9 cellular contexts compared by ENCODE assay signal in the genomic region with DNA sequence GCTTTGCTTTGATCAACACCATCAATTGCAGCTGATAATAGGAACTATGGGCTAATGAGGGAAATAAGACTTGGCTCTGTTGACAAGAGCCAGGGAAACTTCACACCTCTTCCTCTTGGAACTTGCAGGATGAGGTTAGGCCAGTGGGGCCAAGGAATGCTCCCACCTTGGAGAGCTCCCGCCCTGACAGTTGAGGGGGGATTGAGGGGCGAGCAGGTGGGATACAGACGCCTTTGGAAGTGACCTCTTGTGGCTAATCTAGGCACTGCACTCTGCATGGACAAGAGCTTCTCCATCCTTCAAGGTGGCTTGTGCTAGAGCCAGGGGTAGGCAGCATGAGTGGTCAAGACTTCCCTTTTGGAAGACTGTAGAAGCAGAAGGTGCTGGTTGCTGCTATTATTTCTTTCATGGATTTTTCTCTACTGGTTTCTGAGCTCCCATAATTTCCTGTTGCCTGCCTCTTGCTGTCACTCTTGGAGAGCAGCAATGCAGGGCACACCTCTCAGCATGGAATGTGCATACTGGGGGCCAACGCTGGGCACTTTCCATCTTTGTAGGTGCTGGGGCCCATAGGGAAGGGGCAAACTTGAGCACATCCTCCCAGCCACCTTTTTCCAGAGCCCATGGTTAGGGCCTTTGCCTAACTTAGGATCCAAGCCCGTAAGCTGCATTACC. TPM values are rescaled to one million over a fixed set of nuclear protein-coding genes. Genes with fewer than 3 reads are reported as not detected.
DNase-seq lines count a peak whose midpoint lies in the region; ATAC-seq and TF ChIP-seq lines count a peak whose summit lies in the region.
"Had no signal": no experiment of that assay in that cellular context is flagged by ENCODE, and none has a peak within 500 bp of the region (broad histone marks: within the 10 kb centered on the region; RNA-seq: fewer than 3 reads in every experiment).

No MANE protein-coding gene starts in this region.

- H3K4me1 Mint-ChIP-seq in activated CD8-positive, alpha-beta T cell treated with anti-CD3 and anti-CD28 coated beads for 36 hours (ENCODE audit: low read depth): peaks cover 2% of the 10 kb centered on the region

- no peak for ATAC-seq in activated CD8-positive, alpha-beta T cell treated with anti-CD3 and anti-CD28 coated beads for 36 hours

- peaks cover 1% of the 10 kb centered on the region for H3K36me3 ChIP-seq in MG63
- no peaks in the 10 kb centered on the region for H3K36me3 ChIP-seq in esophagus muscularis mucosa
- H3K36me3 ChIP-seq in parathyroid adenoma (ENCODE audit: control insufficient read depth, insufficient read depth, low read length): no peaks in the 10 kb centered on the region

- POLR2A ChIA-PET in activated CD8-positive, alpha-beta T cell treated with anti-CD3 and anti-CD28 coated beads for 36 hours (lab: Charles Lee): interaction anchor here (0.5 to 1.5 kb wide), 9 partner anchors 10 to 292 kb away, joined by 3 to 5 read pairs (median 3); no protein-coding TSS in a partner anchor

- no peaks in the 10 kb centered on the region for H3K9me3 Mint-ChIP-seq in activated CD8-positive, alpha-beta T cell treated with anti-CD3 and anti-CD28 coated beads for 36 hours

- H3K9me3 ChIP-seq in MG63 (no peaks in the 10 kb centered on the region), esophagus muscularis mucosa (no peaks in the 10 kb centered on the region), parathyroid adenoma (ENCODE audit: control insufficient read depth, low read length) (no peaks in the 10 kb centered on the region)

- peak; percentile 91 for TF ChIP-seq CTCF in activated CD8-positive, alpha-beta T cell treated with anti-CD3 and anti-CD28 coated beads for 36 hours (IDR thresholded peaks at IDR 0.05)
- TF ChIP-seq CTCF in esophagus muscularis mucosa (IDR thresholded peaks at IDR 0.05) (peak; percentile 77 to 97 (median 81)), parathyroid adenoma (IDR thresholded peaks at IDR 0.05) (peak; percentile 88)

- no peak overlapping the region for H3K27ac Mint-ChIP-seq in activated CD8-positive, alpha-beta T cell treated with anti-CD3 and anti-CD28 coated beads for 36 hours

- peak overlapping the region; percentile 89 for H2AFZ ChIP-seq in parathyroid adenoma

- CTCF ChIA-PET in activated CD8-positive, alpha-beta T cell treated with anti-CD3 and anti-CD28 coated beads for 36 hours (lab: Charles Lee): interaction anchor here (0.6 to 8.2 kb wide), 47 partner anchors 8 to 310 kb away, joined by 3 to 87 read pairs (median 5); partner anchors contain the start of genes DHRS13, RPL23A and TLCD1

- peaks cover 8 to 27% (median 18%) of the 10 kb centered on the region in 4 donors for H3K4me1 ChIP-seq in esophagus muscularis mucosa
- peaks cover 10% of the 10 kb centered on the region for H3K4me1 ChIP-seq in parathyroid adenoma

- H3K27me3 ChIP-seq in MG63 (no peaks in the 10 kb centered on the region), esophagus muscularis mucosa (no peaks in the 10 kb centered on the region), parathyroid adenoma (ENCODE audit: control insufficient read depth, insufficient read depth, low read length) (no peaks in the 10 kb centered on the region)

- H3K4me3 Mint-ChIP-seq in activated CD8-positive, alpha-beta T cell treated with anti-CD3 and anti-CD28 coated beads for 36 hours: no peak overlapping the region

- 35% methylated on average over 5 of the region's 5 CpGs for WGBS in esophagus muscularis mucosa

- H3K79me2 ChIP-seq in parathyroid adenoma: no peaks in the 10 kb centered on the region

- peak; percentile 53 to 78 for DNase-seq in NCI-H526 (lab: John Stamatoyannopoulos, UW)
- DNase-seq in NCI-H526 treated with DMSO at 0.1 percent for 48 hours (lab: John Stamatoyannopoulos, UW): no peak
- peak; percentile 31 for DNase-seq in MG63
- peak; percentile 70 for DNase-seq in activated CD8-positive, alpha-beta T cell treated with anti-CD3 and anti-CD28 coated beads for 36 hours
- no peak for DNase-seq in esophagus muscularis mucosa (ENCODE audit: extremely low spot score)
- no peak for DNase-seq in NCI-H187 treated with DMSO at 0.1 percent for 48 hours (lab: John Stamatoyannopoulos, UW)
- DNase-seq in GDM1 (lab: John Stamatoyannopoulos, UW): no peak

- H3K4me3 ChIP-seq in MG63: no peak overlapping the region
- H3K4me3 ChIP-seq in esophagus muscularis mucosa: no peak overlapping the region
- H3K4me3 ChIP-seq in parathyroid adenoma (ENCODE audit: low read depth, low read length): no peak overlapping the region

- intact Hi-C loops in activated CD8-positive, alpha-beta T cell treated with anti-CD3 and anti-CD28 coated beads for 36 hours (cut with micrococcal nuclease): no loop called here
- intact Hi-C loops in esophagus muscularis mucosa (cut with DNase I): no loop called here

- no peak for TF ChIP-seq EP300 in esophagus muscularis mucosa (IDR thresholded peaks at IDR 0.05)

- H3K4me2 ChIP-seq in parathyroid adenoma (ENCODE audit: low read length): no peak overlapping the region

- no peaks in the 10 kb centered on the region for H3K27me3 Mint-ChIP-seq in activated CD8-positive, alpha-beta T cell treated with anti-CD3 and anti-CD28 coated beads for 36 hours

- TF ChIP-seq POLR2A in esophagus muscularis mucosa (IDR thresholded peaks at IDR 0.05; ENCODE audit: low read depth): no peak

- H3K9ac ChIP-seq in parathyroid adenoma: no peak overlapping the region

- H3K27ac ChIP-seq in esophagus muscularis mucosa (replicated peaks in 1 of 4): peak overlapping the region; percentile 83 to 97 (median 93)
- no peak overlapping the region for H3K27ac ChIP-seq in parathyroid adenoma
- H3K27ac ChIP-seq: epithelial cell of prostate had no signal

- peaks cover 15% of the 10 kb centered on the region for H3K36me3 Mint-ChIP-seq in activated CD8-positive, alpha-beta T cell treated with anti-CD3 and anti-CD28 coated beads for 36 hours (ENCODE audit: low read depth)

RNA-seq across cellular contexts. Expression of gene PHF12, which starts 2.3 kb away (rescaled TPM):
- 4.8 and 8.4 TPM in 2 replicates for total RNA-seq in MG63 (2014; rRNA removed; shearing (Covaris generic); ENCODE audit: low replicate concordance)
- 10 to 100 TPM; 45.7 to 52.6 TPM for total RNA-seq in activated CD8-positive, alpha-beta T cell treated with anti-CD3 and anti-CD28 coated beads for 36 hours
- 10 to 100 TPM; 27.8 to 44.5 (median 36.7) TPM for total RNA-seq in esophagus muscularis mucosa

RNA-seq across cellular contexts. Expression of gene DHRS13, which starts 50.7 kb away (rescaled TPM):
- 10.3 and 12.0 TPM in 2 replicates for total RNA-seq in MG63 (2014; rRNA removed; shearing (Covaris generic); ENCODE audit: low replicate concordance)
- 10 to 100 TPM; 37.3 to 38.2 TPM for total RNA-seq in activated CD8-positive, alpha-beta T cell treated with anti-CD3 and anti-CD28 coated beads for 36 hours
- 10 to 100 TPM in 1 of 4 donors, 1 to 10 TPM in 3; 3.7 to 14.2 (median 5.9) TPM for total RNA-seq in esophagus muscularis mucosa

RNA-seq across cellular contexts. Expression of gene SEZ6, which starts 52.3 kb away (rescaled TPM):
- not detected in 2 replicates for total RNA-seq in MG63 (2014; rRNA removed; shearing (Covaris generic); ENCODE audit: low replicate concordance)
- total RNA-seq in activated CD8-positive, alpha-beta T cell treated with anti-CD3 and anti-CD28 coated beads for 36 hours: not detected
- total RNA-seq in esophagus muscularis mucosa: under 1 TPM in 3 of 4 donors, not detected in 1; 0.42 to 0.83 (median 0.52) TPM

RNA-seq across cellular contexts. Expression of gene FLOT2, which starts 56.0 kb away (rescaled TPM):
- 72.9 and 85.2 TPM in 2 replicates for total RNA-seq in MG63 (2014; rRNA removed; shearing (Covaris generic); ENCODE audit: low replicate concordance)
- 10 to 100 TPM; 59.7 to 60.1 TPM for total RNA-seq in activated CD8-positive, alpha-beta T cell treated with anti-CD3 and anti-CD28 coated beads for 36 hours
- 10 to 100 TPM; 60.2 to 94.8 (median 86.0) TPM for total RNA-seq in esophagus muscularis mucosa

Comparison
In these comparisons a context has a peak if more than half of its experiments do, and no peak if none do; other contexts are left out.
1. DNase-seq: peak in NCI-H526 (2 of 2), MG63 (single experiment) and activated CD8-positive, alpha-beta T cell treated with anti-CD3 and anti-CD28 coated beads for 36 hours (single experiment); none in NCI-H526 treated with DMSO at 0.1 percent for 48 hours (single experiment), esophagus muscularis mucosa (single experiment), NCI-H187 treated with DMSO at 0.1 percent for 48 hours (single experiment) and GDM1 (single experiment).
2. Peak in every context shown above with its lines, with median percentiles within 50 percentile points of each other: CTCF ChIP-seq.